ENCODE assay signal across 8 cellular contexts in the genomic region with DNA sequence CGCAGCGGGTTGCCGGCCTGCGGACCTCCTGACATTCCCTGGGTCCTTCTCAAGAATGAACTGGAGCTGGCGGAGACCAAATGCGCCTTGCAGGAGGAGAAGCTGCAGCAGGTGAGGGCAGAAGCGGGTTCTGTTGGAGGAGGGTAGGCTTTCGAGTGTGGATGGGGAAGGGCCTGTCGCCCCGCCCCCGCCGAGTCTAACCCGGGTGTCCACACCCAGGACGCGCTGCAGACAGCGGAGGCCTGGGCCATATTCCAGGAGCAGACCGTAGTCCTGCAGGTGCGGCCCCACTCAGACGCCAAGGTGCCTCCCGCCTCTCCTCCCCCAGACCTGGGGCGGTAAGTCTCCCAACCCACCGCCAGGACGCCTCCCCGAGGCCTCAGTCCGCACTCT.
DNase-seq lines count a peak whose midpoint lies in the region; ATAC-seq and TF ChIP-seq lines count a peak whose summit lies in the region.
"Not testable (repeated sequence)": the region's sequence is repeated elsewhere in the genome, so short reads cannot be mapped to it uniquely, and the experiment has no call there.

No MANE protein-coding gene starts in this region.

- H3K27me3 ChIP-seq in hepatocyte: not testable (repeated sequence)

- not testable (repeated sequence) for BruUV-seq in MCF 10A (replicated peaks; lab: Mats Ljungman, UMichigan)

- not testable (repeated sequence) for H3K36me3 ChIP-seq in hepatocyte (replicated peaks; ENCODE audit: insufficient read depth, low read depth)

- H3K27ac Mint-ChIP-seq in activated CD4-positive, alpha-beta T cell treated with anti-CD3 and anti-CD28 coated beads for 36 hours; MCF 10A (ENCODE audit: low read depth, unreplicated experiment): not testable (repeated sequence)

- H3K79me2 ChIP-seq in hepatocyte: not testable (repeated sequence)

- POLR2A ChIA-PET in AG04449 (lab: Yijun Ruan, JAX) (interaction anchor here (0.8 kb wide), 1 partner anchor 285 kb away, joined by 3 read pairs; no protein-coding TSS in a partner anchor), MCF 10A (lab: Yijun Ruan, JAX) (interaction anchor here (0.6 to 2.8 kb wide), 4 partner anchors 65 to 260 kb away, joined by 3 to 15 read pairs (median 4); a partner anchor contains a TSS)
- POLR2A ChIA-PET in activated CD4-positive, alpha-beta T cell treated with anti-CD3 and anti-CD28 coated beads for 36 hours (lab: Charles Lee): interaction anchor here (0.6 kb wide), 1 partner anchor 394 kb away, joined by 7 read pairs; no protein-coding TSS in a partner anchor

- H3K27me3 Mint-ChIP-seq in activated CD4-positive, alpha-beta T cell treated with anti-CD3 and anti-CD28 coated beads for 36 hours; MCF 10A (ENCODE audit: insufficient read depth, unreplicated experiment): not testable (repeated sequence)

- peak overlapping the region; percentile 27; the same call in 1 of the 2 replicates for H3K4me3 ChIP-seq in AG04449 (ENCODE audit: low read depth, low read length)
- H3K4me3 ChIP-seq in hepatocyte: not testable (repeated sequence)

- ATAC-seq in GM19324 (IDR thresholded peaks at IDR 0.05; ENCODE audit: low FRiP score, unreplicated experiment): peak; percentile 27
- ATAC-seq in HG02610 (IDR thresholded peaks at IDR 0.05; ENCODE audit: unreplicated experiment): peak; percentile 15
- ATAC-seq in HG03460 (IDR thresholded peaks at IDR 0.05; ENCODE audit: unreplicated experiment): peak; percentile 18
- peak; percentile 16 for ATAC-seq in activated CD4-positive, alpha-beta T cell treated with anti-CD3 and anti-CD28 coated beads for 36 hours
- ATAC-seq in sciatic nerve: peak; percentile 39

- not testable (repeated sequence) for H3K9me2 ChIP-seq in hepatocyte (replicated peaks; ENCODE audit: insufficient read depth)

- not testable (repeated sequence) for H3K9me3 Mint-ChIP-seq in activated CD4-positive, alpha-beta T cell treated with anti-CD3 and anti-CD28 coated beads for 36 hours (ENCODE audit: low read depth); MCF 10A (ENCODE audit: unreplicated experiment)

- not testable (repeated sequence) for H3K36me3 Mint-ChIP-seq in activated CD4-positive, alpha-beta T cell treated with anti-CD3 and anti-CD28 coated beads for 36 hours (ENCODE audit: low read depth); MCF 10A (ENCODE audit: insufficient read depth, unreplicated experiment)

- peaks cover 11% of the 10 kb centered on the region for H3K4me1 Mint-ChIP-seq in activated CD4-positive, alpha-beta T cell treated with anti-CD3 and anti-CD28 coated beads for 36 hours
- not testable (repeated sequence) for H3K4me1 Mint-ChIP-seq in MCF 10A (ENCODE audit: insufficient read depth, unreplicated experiment)

- intact Hi-C loops in activated CD4-positive, alpha-beta T cell treated with anti-CD3 and anti-CD28 coated beads for 36 hours (cut with DNase I, micrococcal nuclease): loop anchor here (1.0 to 5.0 kb wide), 9 partner anchors 79 to 587 kb away; a partner anchor contains a TSS
- intact Hi-C loops in MCF 10A (cut with micrococcal nuclease); sciatic nerve (cut with DNase I): not testable (repeated sequence)

- DNase-seq in AG04449 (ENCODE audit: low read depth, low spot score); activated CD4-positive, alpha-beta T cell treated with anti-CD3 and anti-CD28 coated beads for 36 hours; MCF 10A (ENCODE audit: unreplicated experiment); hepatocyte (ENCODE audit: low spot score): not testable (repeated sequence)
- peak; percentile 73 for DNase-seq in sciatic nerve (ENCODE audit: low spot score)

- H3K27ac ChIP-seq in hepatocyte: not testable (repeated sequence)

- not testable (repeated sequence) for H2AFZ ChIP-seq in hepatocyte

- H3K4me2 ChIP-seq in hepatocyte: peak overlapping the region; percentile 86

- not testable (repeated sequence) for H4K20me1 ChIP-seq in hepatocyte (ENCODE audit: insufficient read depth, poor library complexity, severe bottlenecking)

- not testable (repeated sequence) for H3K9me3 ChIP-seq in hepatocyte (ENCODE audit: low read depth)

- H3K4me3 Mint-ChIP-seq in activated CD4-positive, alpha-beta T cell treated with anti-CD3 and anti-CD28 coated beads for 36 hours: peak overlapping the region; percentile 90
- peak overlapping the region; percentile 94 for H3K4me3 Mint-ChIP-seq in MCF 10A (ENCODE audit: unreplicated experiment)

- WGBS in hepatocyte (ENCODE audit: low lambda C conversion rate, missing lambda C conversion rate): 0% methylated on average over 5 of the region's 25 CpGs

- H3K4me1 ChIP-seq in hepatocyte (ENCODE audit: insufficient read depth): not testable (repeated sequence)

- not testable (repeated sequence) for TF ChIP-seq CTCF in AG04449 (IDR thresholded peaks at IDR 0.05; ENCODE audit: insufficient read depth, low read length, missing control alignments); MCF 10A (IDR thresholded peaks at IDR 0.05; ENCODE audit: unreplicated experiment); hepatocyte (IDR thresholded peaks at IDR 0.05; ENCODE audit: poor library complexity)

- CTCF ChIA-PET in AG04449 (lab: Yijun Ruan, JAX): not testable (repeated sequence)
- CTCF ChIA-PET in activated CD4-positive, alpha-beta T cell treated with anti-CD3 and anti-CD28 coated beads for 36 hours (lab: Charles Lee): interaction anchor here (0.8 to 1.0 kb wide), 2 partner anchors 52 to 139 kb away, joined by 3 to 6 read pairs; no protein-coding TSS in a partner anchor
- CTCF ChIA-PET in MCF 10A (lab: Yijun Ruan, JAX): interaction anchor here (0.7 kb wide), 1 partner anchor 95 kb away, joined by 4 read pairs; no protein-coding TSS in a partner anchor
